Comparison of ENCODE assay signal across 25 cellular contexts in the genomic region with DNA sequence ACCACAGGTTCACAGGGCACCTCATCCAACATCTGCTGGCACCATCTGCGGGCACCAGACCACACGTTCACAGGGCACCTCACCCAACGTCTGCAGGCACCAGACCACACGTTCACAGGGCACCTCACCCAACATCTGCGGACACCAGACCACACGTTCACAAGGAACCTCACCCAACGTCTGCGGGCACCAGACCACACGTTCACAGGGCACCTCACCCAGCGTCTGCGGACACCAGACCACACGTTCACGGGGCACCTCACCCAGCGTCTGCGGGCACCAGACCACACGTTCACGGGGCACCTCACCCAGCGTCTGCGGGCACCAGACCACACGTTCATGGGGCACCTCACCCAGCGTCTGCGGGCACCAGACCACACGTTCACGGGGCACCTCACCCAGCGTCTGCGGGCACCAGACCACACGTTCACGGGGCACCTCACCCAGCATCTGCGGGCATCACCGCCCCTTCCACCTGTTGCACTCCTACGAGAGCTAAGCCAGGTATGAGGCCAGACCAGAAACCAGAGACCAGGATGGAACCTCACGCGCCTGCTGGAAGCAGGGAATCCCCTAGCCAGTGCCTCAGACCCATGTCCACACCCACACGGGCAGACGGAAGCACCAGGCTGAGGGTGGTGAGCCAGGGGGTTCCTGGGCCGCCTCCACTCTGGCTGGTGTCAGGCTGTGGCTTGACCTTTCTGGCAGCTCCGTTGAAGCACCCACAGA.
DNase-seq lines count a peak whose midpoint lies in the region; ATAC-seq, FAIRE-seq and TF ChIP-seq lines count a peak whose summit lies in the region.
"Had no signal": no experiment of that assay in that cellular context is flagged by ENCODE, and none has a peak within 500 bp of the region (broad histone marks: within the 10 kb centered on the region; RNA-seq: fewer than 3 reads in every experiment).

No MANE protein-coding gene starts in this region.

- H3K4me2 ChIP-seq in K562 (ENCODE audit: insufficient read depth, low read length), result no peak overlapping the region

- H3K79me2 ChIP-seq in K562 (ENCODE audit: control insufficient read depth, insufficient read depth, low read length), result no peaks in the 10 kb centered on the region

- 77% methylated on average over 13 of the region's 37 CpGs for WGBS in K562 (ENCODE audit: insufficient coverage, low coverage, missing lambda C conversion rate)

- H3K27ac Mint-ChIP-seq in activated T-cell treated with anti-CD3 and anti-CD28 coated beads, Interleukin-2, amount 50 U/mL, for 72 hours, result no peak overlapping the region
- H3K27ac Mint-ChIP-seq in naive thymus-derived CD4-positive, alpha-beta T cell, result no peak overlapping the region
- H3K27ac Mint-ChIP-seq: activated CD4-positive, alpha-beta T cell treated with anti-CD3 and anti-CD28 coated beads, Interleukin-2, amount 10 ng/mL, durations not matched to agents 7 days and 5 days; progenitor cell of endocrine pancreas had no signal

- H3K4me3 ChIP-seq in K562, result no peak overlapping the region
- no peak overlapping the region for H3K4me3 ChIP-seq in naive thymus-derived CD4-positive, alpha-beta T cell (ENCODE audit: low read length)
- H3K4me3 ChIP-seq: esophagus squamous epithelium, skin epidermis had no signal

- POLR2A ChIA-PET in K562 (lab: Yijun Ruan, JAX), result no interaction called here
- POLR2A ChIA-PET in naive thymus-derived CD4-positive, alpha-beta T cell (lab: Charles Lee), result no interaction called here

- peak overlapping the region in 1 of 2 experiments; percentile 45; a peak in 1 of 4 replicates for H3K9ac ChIP-seq in K562 (ENCODE audit: insufficient read depth in 1 of 2, low read depth in 2 of 2, low read length in 2 of 2)

- no peaks in the 10 kb centered on the region for H4K20me1 ChIP-seq in K562 (replicated peaks; ENCODE audit: control insufficient read depth, insufficient read depth, low read length)

- in situ Hi-C loops in K562 (cut with MboI), result no loop called here

- TF ChIP-seq POLR2A in K562 (conservative IDR thresholded peaks at IDR 0.05), result no peak

- no peak for TF ChIP-seq EP300 in K562 (IDR thresholded peaks at IDR 0.05; ENCODE audit: low read length)

- CTCF ChIA-PET in K562 (lab: Yijun Ruan, JAX; ENCODE audit: low intra/inter-chr PET ratio), result no interaction called here
- CTCF ChIA-PET in naive thymus-derived CD4-positive, alpha-beta T cell (lab: Charles Lee), result no interaction called here

- no peak for TF ChIP-seq RAD21 in K562 (CRISPR knock-in tag; conservative IDR thresholded peaks at IDR 0.05 in 1 of 2, IDR thresholded peaks at IDR 0.05 in 1 of 2)

- no peaks in the 10 kb centered on the region for H3K36me3 Mint-ChIP-seq in activated T-cell treated with anti-CD3 and anti-CD28 coated beads, Interleukin-2, amount 50 U/mL, for 72 hours (ENCODE audit: insufficient read depth in 2 of 2)
- H3K36me3 Mint-ChIP-seq in naive thymus-derived CD4-positive, alpha-beta T cell, result peaks cover 0 to 9% (median 0%) of the 10 kb centered on the region in 5 donors

- H3K27me3 Mint-ChIP-seq in activated T-cell treated with anti-CD3 and anti-CD28 coated beads, Interleukin-2, amount 50 U/mL, for 72 hours (ENCODE audit: low read depth), result no peaks in the 10 kb centered on the region
- no peaks in the 10 kb centered on the region for H3K27me3 Mint-ChIP-seq in naive thymus-derived CD4-positive, alpha-beta T cell
- H3K27me3 Mint-ChIP-seq: activated CD4-positive, alpha-beta T cell treated with anti-CD3 and anti-CD28 coated beads, Interleukin-2, amount 10 ng/mL, durations not matched to agents 7 days and 5 days; progenitor cell of endocrine pancreas had no signal

- intact Hi-C loops in K562 (cut with micrococcal nuclease), result no loop called here
- intact Hi-C loops in naive thymus-derived CD4-positive, alpha-beta T cell (cut with micrococcal nuclease), result no loop called here

- H2AFZ ChIP-seq in K562 (ENCODE audit: low read depth, low read length), result no peak overlapping the region

- peak; percentile 19 for DNase-seq in activated T-cell treated with anti-CD3 and anti-CD28 coated beads, Interleukin-2, amount 50 U/mL, for 72 hours
- DNase-seq in activated T-cell treated with anti-CD3 and anti-CD28 coated beads, Interleukin-2, amount 50 U/mL, for 1 hour, result no peak
- DNase-seq in K562 (ENCODE audit: extremely low read depth in 1 of 4, low spot score in 3 of 4) (no peak), urothelium cell line (ENCODE audit: low spot score) (no peak), epidermal melanocyte (ENCODE audit: insufficient read length, low spot score) (no peak), 8988T (no peak)
- no peak for DNase-seq in naive thymus-derived CD4-positive, alpha-beta T cell
- DNase-seq: activated CD4-positive, alpha-beta T cell treated with anti-CD3 and anti-CD28 coated beads, Interleukin-2, amount 10 ng/mL, durations not matched to agents 7 days and 5 days; activated naive CD4-positive, alpha-beta T cell treated with Interleukin-2 at 50 U/mL for 16 hours; anterior cingulate cortex; cerebellar nuclear complex; DMS 273 treated with DMSO at 0.1 percent for 48 hours; effector CD4-positive, alpha-beta T cell; esophagus squamous epithelium; KG1; NCI-H146; NCI-H2171 treated with DMSO at 0.1 percent for 48 hours; stimulated activated CD4-positive, alpha-beta T cell treated with anti-CD3 and anti-CD28 coated beads, Interleukin-2, amount 100 ng/mL, for 48 hours; substantia nigra had no signal

- no peaks in the 10 kb centered on the region for H3K4me1 Mint-ChIP-seq in activated T-cell treated with anti-CD3 and anti-CD28 coated beads, Interleukin-2, amount 50 U/mL, for 72 hours (ENCODE audit: low read depth)
- H3K4me1 Mint-ChIP-seq in naive thymus-derived CD4-positive, alpha-beta T cell, result peaks cover 0 to 24% (median 15%) of the 10 kb centered on the region in 7 donors

- no peak overlapping the region for H3K4me3 Mint-ChIP-seq in activated T-cell treated with anti-CD3 and anti-CD28 coated beads, Interleukin-2, amount 50 U/mL, for 72 hours
- H3K4me3 Mint-ChIP-seq in naive thymus-derived CD4-positive, alpha-beta T cell, result no peak overlapping the region
- H3K4me3 Mint-ChIP-seq: activated CD4-positive, alpha-beta T cell treated with anti-CD3 and anti-CD28 coated beads, Interleukin-2, amount 10 ng/mL, durations not matched to agents 7 days and 5 days had no signal

- H3K9me1 ChIP-seq in K562 (ENCODE audit: control insufficient read depth, insufficient read depth, low read length), result no peaks in the 10 kb centered on the region

- H3K4me1 ChIP-seq in K562 (replicated peaks in 1 of 2; ENCODE audit: control insufficient read depth in 2 of 2, insufficient read depth in 2 of 2, low read length in 2 of 2), result peaks cover 0 to 48% of the 10 kb centered on the region in 2 experiments; a peak in 2 of 5 replicates
- peaks cover 9 to 11% of the 10 kb centered on the region in 2 donors for H3K4me1 ChIP-seq in naive thymus-derived CD4-positive, alpha-beta T cell (ENCODE audit: control insufficient read depth in 2 of 2, insufficient read depth in 2 of 2, low read length in 2 of 2)

- no peak for TF ChIP-seq CTCF in K562 (IDR thresholded peaks at IDR 0.05 in 2 of 3, conservative IDR thresholded peaks at IDR 0.05 in 1 of 3; ENCODE audit: insufficient read depth in 2 of 3, low read depth in 1 of 3, low read length in 3 of 3)

- H3K27me3 ChIP-seq in K562 (ENCODE audit: control insufficient read depth in 2 of 2, insufficient read depth in 2 of 2, low read length in 2 of 2), result no peaks in the 10 kb centered on the region; a peak in 1 of 5 replicates
- H3K27me3 ChIP-seq in naive thymus-derived CD4-positive, alpha-beta T cell (ENCODE audit: control insufficient read depth in 2 of 2, insufficient read depth in 2 of 2, low read length in 2 of 2), result no peaks in the 10 kb centered on the region
- H3K27me3 ChIP-seq: esophagus squamous epithelium had no signal

- peak; percentile 43 to 46 for ATAC-seq in activated T-cell treated with anti-CD3 and anti-CD28 coated beads, Interleukin-2, amount 50 U/mL, for 72 hours (replicated peaks in 1 of 2)
- no peak for ATAC-seq in K562
- peak; percentile 57 for ATAC-seq in naive thymus-derived CD4-positive, alpha-beta T cell
- no peak for ATAC-seq in GM21737 (IDR thresholded peaks at IDR 0.05; ENCODE audit: unreplicated experiment)

- FAIRE-seq in K562 (lab: Jason Lieb, UNC), result no peak
- FAIRE-seq in urothelium cell line (lab: Jason Lieb, UNC), result peak; percentile 98
- FAIRE-seq: H1, TTC549 had no signal

- H3K27ac ChIP-seq in K562 (ENCODE audit: extremely low read depth, low read depth, low read length), result no peak overlapping the region
- no peak overlapping the region for H3K27ac ChIP-seq in naive thymus-derived CD4-positive, alpha-beta T cell (ENCODE audit: low read depth, low read length)
- H3K27ac ChIP-seq: C4-2B, esophagus squamous epithelium, skin epidermis had no signal

- H3K9me3 Mint-ChIP-seq in activated T-cell treated with anti-CD3 and anti-CD28 coated beads, Interleukin-2, amount 50 U/mL, for 72 hours, result no peaks in the 10 kb centered on the region
- H3K9me3 Mint-ChIP-seq in naive thymus-derived CD4-positive, alpha-beta T cell, result peaks cover 0 to 2% (median 0%) of the 10 kb centered on the region in 11 donors
- H3K9me3 Mint-ChIP-seq: activated CD4-positive, alpha-beta T cell treated with anti-CD3 and anti-CD28 coated beads, Interleukin-2, amount 10 ng/mL, durations not matched to agents 7 days and 5 days had no signal

- peaks cover 2% of the 10 kb centered on the region; the same call in 1 of the 3 replicates for H3K36me3 ChIP-seq in K562 (ENCODE audit: control insufficient read depth, insufficient read depth, low read length)
- peaks cover 0 to 15% (median 0%) of the 10 kb centered on the region in 3 experiments for H3K36me3 ChIP-seq in naive thymus-derived CD4-positive, alpha-beta T cell (ENCODE audit: control insufficient read depth in 2 of 3, insufficient read depth in 3 of 3, low read length in 3 of 3)

- H3K9me3 ChIP-seq in K562 (replicated peaks; ENCODE audit: control insufficient read depth, insufficient read depth, low read depth, low read length), result no peaks in the 10 kb centered on the region
- no peaks in the 10 kb centered on the region for H3K9me3 ChIP-seq in naive thymus-derived CD4-positive, alpha-beta T cell (ENCODE audit: control insufficient read depth in 2 of 3, low read length in 3 of 3)
- H3K9me3 ChIP-seq: esophagus squamous epithelium had no signal

- no TSS peak for BruUV-seq in K562 (replicated peaks; lab: Mats Ljungman, UMichigan)

TF ChIP-seq in K562, 482 proteins besides CTCF, POLR2A, EP300 and RAD21:
- TF ChIP-seq HNRNPL (IDR thresholded peaks at IDR 0.05; ENCODE audit: low read depth, low read length) (peak; percentile 46; the same call in 1 of the 2 replicates), NRF1 (conservative IDR thresholded peaks at IDR 0.05 in 1 of 2, IDR thresholded peaks at IDR 0.05 in 1 of 2) (no peak)

Comparison
In these comparisons a context has a peak if more than half of its experiments do, and no peak if none do; other contexts are left out.
1. DNase-seq: peak in activated T-cell treated with anti-CD3 and anti-CD28 coated beads, Interleukin-2, amount 50 U/mL, for 72 hours (2 of 2); none in activated T-cell treated with anti-CD3 and anti-CD28 coated beads, Interleukin-2, amount 50 U/mL, for 1 hour (single experiment), K562 (0 of 4), naive thymus-derived CD4-positive, alpha-beta T cell (0 of 9), urothelium cell line (single experiment), epidermal melanocyte (single experiment) and 8988T (single experiment).
2. ATAC-seq: peak in activated T-cell treated with anti-CD3 and anti-CD28 coated beads, Interleukin-2, amount 50 U/mL, for 72 hours (2 of 2) and naive thymus-derived CD4-positive, alpha-beta T cell (single experiment); none in K562 (single experiment) and GM21737 (single experiment).